12 cellular contexts compared by ENCODE assay signal in genomic region chr16:68021490-68021889, GRCh38. TPM values are rescaled to one million over a fixed set of nuclear protein-coding genes. Genes with fewer than 3 reads are reported as not detected.
A peak's percentile ranks its signal among the peaks of the same experiment; 100 is the strongest.
DNase-seq lines count a peak whose midpoint lies in the region; ATAC-seq and TF ChIP-seq lines count a peak whose summit lies in the region.
"Had no signal": no experiment of that assay in that cellular context is flagged by ENCODE, and none has a peak within 500 bp of the region (broad histone marks: within the 10 kb centered on the region; RNA-seq: fewer than 3 reads in every experiment).

No MANE protein-coding gene starts in this region.

- H3K9me3 ChIP-seq in iPS-18c (ENCODE audit: control insufficient read depth, insufficient read depth, low read length) (no peaks in the 10 kb centered on the region), adrenal gland (replicated peaks in 1 of 3) (no peaks in the 10 kb centered on the region)

- TF ChIP-seq POLR2A in adrenal gland (IDR thresholded peaks at IDR 0.05), result no peak

- TF ChIP-seq CTCF in activated B cell treated with CpG ODN at 0.5 μM for 24 hours (IDR thresholded peaks at IDR 0.05), result no peak
- TF ChIP-seq CTCF in adrenal gland (IDR thresholded peaks at IDR 0.05), result no peak

- ATAC-seq in activated CD8-positive, alpha-beta memory T cell treated with anti-CD3 and anti-CD28 coated beads, Interleukin-2, amount 10 ng/mL, durations not matched to agents 7 days and 5 days, result no peak
- ATAC-seq in activated B cell treated with CpG ODN at 0.5 μM for 24 hours (ENCODE audit: low read depth) (no peak), GM18519 (IDR thresholded peaks at IDR 0.05; ENCODE audit: low FRiP score, unreplicated experiment) (no peak), HG02623 (IDR thresholded peaks at IDR 0.05; ENCODE audit: unreplicated experiment) (no peak)
- no peak for ATAC-seq in stimulated activated memory B cell treated with anti-CD40 and anti-IgM and Interleukin-4, amounts not matched to agents 10 μg/mL and 1 μg/mL and 100 μg/mL, for 72 hours

- no peaks in the 10 kb centered on the region for H3K36me3 ChIP-seq in adrenal gland (replicated peaks in 1 of 2)

- H3K4me3 ChIP-seq in iPS-18c (ENCODE audit: insufficient read depth, low read depth, low read length) (peak overlapping the region; percentile 94; the same call in 1 of the 2 replicates), adrenal gland (no peak overlapping the region)

- peaks cover 13 to 30% of the 10 kb centered on the region in 2 donors for H3K4me1 ChIP-seq in adrenal gland (replicated peaks in 1 of 2)

- no peaks in the 10 kb centered on the region for H3K27me3 Mint-ChIP-seq in activated CD8-positive, alpha-beta memory T cell treated with anti-CD3 and anti-CD28 coated beads, Interleukin-2, amount 10 ng/mL, durations not matched to agents 7 days and 5 days
- no peaks in the 10 kb centered on the region for H3K27me3 Mint-ChIP-seq in activated B cell treated with CpG ODN at 0.5 μM for 24 hours
- H3K27me3 Mint-ChIP-seq in stimulated activated memory B cell treated with anti-CD40 and anti-IgM and Interleukin-4, amounts not matched to agents 10 μg/mL and 1 μg/mL and 100 μg/mL, for 72 hours, result no peaks in the 10 kb centered on the region

- no peak for DNase-seq in activated CD8-positive, alpha-beta memory T cell treated with anti-CD3 and anti-CD28 coated beads, Interleukin-2, amount 10 ng/mL, durations not matched to agents 7 days and 5 days
- DNase-seq in activated CD8-positive, alpha-beta memory T cell treated with anti-CD3 and anti-CD28 coated beads for 24 hours, result no peak
- DNase-seq in activated B cell treated with CpG ODN at 0.5 μM for 24 hours (no peak), adrenal gland (no peak)
- DNase-seq: activated CD4-positive, alpha-beta T cell treated with anti-CD3 and anti-CD28 coated beads, Interleukin-2, amount 50 U/mL, for 1 hour; NCI-H1694 had no signal

- peak overlapping the region; percentile 93 for H3K4me3 Mint-ChIP-seq in activated CD8-positive, alpha-beta memory T cell treated with anti-CD3 and anti-CD28 coated beads, Interleukin-2, amount 10 ng/mL, durations not matched to agents 7 days and 5 days
- peak overlapping the region; percentile 99 for H3K4me3 Mint-ChIP-seq in activated B cell treated with CpG ODN at 0.5 μM for 24 hours
- H3K4me3 Mint-ChIP-seq in stimulated activated memory B cell treated with anti-CD40 and anti-IgM and Interleukin-4, amounts not matched to agents 10 μg/mL and 1 μg/mL and 100 μg/mL, for 72 hours, result peak overlapping the region; percentile 91

- WGBS in adrenal gland, 4 donors, result 93 to 96% (median 94%) methylated on average over 5 to 10 of the region's 10 CpGs

- H3K27ac Mint-ChIP-seq in activated CD8-positive, alpha-beta memory T cell treated with anti-CD3 and anti-CD28 coated beads, Interleukin-2, amount 10 ng/mL, durations not matched to agents 7 days and 5 days, result no peak overlapping the region
- no peak overlapping the region for H3K27ac Mint-ChIP-seq in activated B cell treated with CpG ODN at 0.5 μM for 24 hours
- H3K27ac Mint-ChIP-seq in stimulated activated memory B cell treated with anti-CD40 and anti-IgM and Interleukin-4, amounts not matched to agents 10 μg/mL and 1 μg/mL and 100 μg/mL, for 72 hours, result peak overlapping the region; percentile 86

- POLR2A ChIA-PET in activated B cell treated with CpG ODN at 0.5 μM for 24 hours (lab: Charles Lee), result interaction anchor here (0.8 to 3.5 kb wide), 7 partner anchors 10 to 173 kb away, joined by 3 to 47 read pairs (median 26); partner anchors contain the start of genes DPEP2 and PSMB10

- no peak overlapping the region for H3K27ac ChIP-seq in adrenal gland

- peaks cover 17% of the 10 kb centered on the region for H3K36me3 Mint-ChIP-seq in activated CD8-positive, alpha-beta memory T cell treated with anti-CD3 and anti-CD28 coated beads, Interleukin-2, amount 10 ng/mL, durations not matched to agents 7 days and 5 days
- H3K36me3 Mint-ChIP-seq in activated B cell treated with CpG ODN at 0.5 μM for 24 hours (ENCODE audit: low read depth), result peaks cover 32% of the 10 kb centered on the region
- no peaks in the 10 kb centered on the region for H3K36me3 Mint-ChIP-seq in stimulated activated memory B cell treated with anti-CD40 and anti-IgM and Interleukin-4, amounts not matched to agents 10 μg/mL and 1 μg/mL and 100 μg/mL, for 72 hours

- no peaks in the 10 kb centered on the region for H3K9me3 Mint-ChIP-seq in activated CD8-positive, alpha-beta memory T cell treated with anti-CD3 and anti-CD28 coated beads, Interleukin-2, amount 10 ng/mL, durations not matched to agents 7 days and 5 days (ENCODE audit: low read depth)
- no peaks in the 10 kb centered on the region for H3K9me3 Mint-ChIP-seq in activated B cell treated with CpG ODN at 0.5 μM for 24 hours
- H3K9me3 Mint-ChIP-seq in stimulated activated memory B cell treated with anti-CD40 and anti-IgM and Interleukin-4, amounts not matched to agents 10 μg/mL and 1 μg/mL and 100 μg/mL, for 72 hours, result no peaks in the 10 kb centered on the region

- CTCF ChIA-PET in activated CD8-positive, alpha-beta memory T cell treated with anti-CD3 and anti-CD28 coated beads, Interleukin-2, amount 10 ng/mL, durations not matched to agents 7 days and 5 days (lab: Charles Lee), result interaction anchor here (0.8 to 4.1 kb wide), 7 partner anchors 13 to 205 kb away, joined by 3 to 20 read pairs (median 4); no protein-coding TSS in a partner anchor
- CTCF ChIA-PET in activated B cell treated with CpG ODN at 0.5 μM for 24 hours (lab: Charles Lee), result interaction anchor here (0.8 to 1.9 kb wide), 4 partner anchors 16 to 205 kb away, joined by 3 to 6 read pairs (median 5); no protein-coding TSS in a partner anchor

- H3K27me3 ChIP-seq in adrenal gland, result no peaks in the 10 kb centered on the region

- intact Hi-C loops in activated B cell treated with CpG ODN at 0.5 μM for 24 hours (cut with micrococcal nuclease), result no loop called here
- intact Hi-C loops in adrenal gland (cut with DNase I), result no loop called here

- H3K4me1 Mint-ChIP-seq in activated CD8-positive, alpha-beta memory T cell treated with anti-CD3 and anti-CD28 coated beads, Interleukin-2, amount 10 ng/mL, durations not matched to agents 7 days and 5 days, result peaks cover 36% of the 10 kb centered on the region
- H3K4me1 Mint-ChIP-seq in activated B cell treated with CpG ODN at 0.5 μM for 24 hours, result peaks cover 31% of the 10 kb centered on the region
- H3K4me1 Mint-ChIP-seq in stimulated activated memory B cell treated with anti-CD40 and anti-IgM and Interleukin-4, amounts not matched to agents 10 μg/mL and 1 μg/mL and 100 μg/mL, for 72 hours, result peaks cover 30% of the 10 kb centered on the region

RNA-seq across cellular contexts. Expression of gene DDX28, which starts 1.5 kb away (rescaled TPM):
- 10 to 100 TPM; 14.8 to 20.8 TPM for total RNA-seq in activated CD8-positive, alpha-beta memory T cell treated with anti-CD3 and anti-CD28 coated beads, Interleukin-2, amount 10 ng/mL, durations not matched to agents 7 days and 5 days
- total RNA-seq in activated B cell treated with CpG ODN at 0.5 μM for 24 hours (19.2 and 19.7 TPM in 2 replicates), adrenal gland (10 to 100 TPM in 6 of 8 donors, 1 to 10 TPM in 2; 6.4 to 18.2 (median 12.9) TPM)
- polyA plus RNA-seq in adrenal gland, result 10 to 100 TPM in 1 of 3 donors, 1 to 10 TPM in 2; 6.8 to 13.0 (median 9.1) TPM

RNA-seq across cellular contexts. Expression of gene DUS2, which starts 1.6 kb away (rescaled TPM):
- total RNA-seq in activated CD8-positive, alpha-beta memory T cell treated with anti-CD3 and anti-CD28 coated beads, Interleukin-2, amount 10 ng/mL, durations not matched to agents 7 days and 5 days, result 10 to 100 TPM; 28.4 to 32.0 TPM
- total RNA-seq in activated B cell treated with CpG ODN at 0.5 μM for 24 hours, result 54.2 and 62.0 TPM in 2 replicates
- 10 to 100 TPM in 5 of 8 donors, 1 to 10 TPM in 3; 6.3 to 19.4 (median 12.7) TPM for total RNA-seq in adrenal gland
- 10 to 100 TPM in 2 of 3 donors, 1 to 10 TPM in 1; 7.1 to 13.2 (median 10.1) TPM for polyA plus RNA-seq in adrenal gland

RNA-seq across cellular contexts. Expression of gene DPEP2NB, which starts 5.8 kb away (rescaled TPM):
- total RNA-seq in activated CD8-positive, alpha-beta memory T cell treated with anti-CD3 and anti-CD28 coated beads, Interleukin-2, amount 10 ng/mL, durations not matched to agents 7 days and 5 days, result not detected
- not detected in 2 replicates for total RNA-seq in activated B cell treated with CpG ODN at 0.5 μM for 24 hours
- total RNA-seq in adrenal gland, result not detected
- polyA plus RNA-seq in adrenal gland, result not detected
- total RNA-seq: cerebellum, posterior vena cava had no signal

RNA-seq across cellular contexts. Expression of gene DPEP2, which starts 22.2 kb away (rescaled TPM):
- total RNA-seq in activated CD8-positive, alpha-beta memory T cell treated with anti-CD3 and anti-CD28 coated beads, Interleukin-2, amount 10 ng/mL, durations not matched to agents 7 days and 5 days, result 1 to 10 TPM; 4.5 to 4.7 TPM
- total RNA-seq in activated B cell treated with CpG ODN at 0.5 μM for 24 hours (10.5 and 13.8 TPM in 2 replicates), adrenal gland (1 to 10 TPM in 6 of 8 donors, under 1 TPM in 2; 0.35 to 2.0 (median 1.6) TPM)
- 1 to 10 TPM in 2 of 3 donors, under 1 TPM in 1; 0.27 to 8.4 (median 1.2) TPM for polyA plus RNA-seq in adrenal gland

RNA-seq across cellular contexts. Expression of gene DPEP3, which starts 41.2 kb away (rescaled TPM):
- under 1 TPM in 1 of 2 experiments, not detected in 1; 0.28 TPM for total RNA-seq in activated CD8-positive, alpha-beta memory T cell treated with anti-CD3 and anti-CD28 coated beads, Interleukin-2, amount 10 ng/mL, durations not matched to agents 7 days and 5 days
- 0.29 and 0.38 TPM in 2 replicates for total RNA-seq in activated B cell treated with CpG ODN at 0.5 μM for 24 hours
- under 1 TPM in 1 of 8 donors, not detected in 7; 0.11 TPM for total RNA-seq in adrenal gland
- polyA plus RNA-seq in adrenal gland, result under 1 TPM; 0.07 to 0.32 (median 0.11) TPM
- total RNA-seq: cerebellum, posterior vena cava had no signal
